In genomic region chr12:8890313-8891084, GRCh38 we compare ENCODE assay signal across 8 cellular contexts. TPM values are rescaled to one million over a fixed set of nuclear protein-coding genes. Genes with fewer than 3 reads are reported as not detected.
DNase-seq lines count a peak whose midpoint lies in the region; FAIRE-seq and TF ChIP-seq lines count a peak whose summit lies in the region.

No MANE protein-coding gene starts in this region.

- TF ChIP-seq POLR2A in GM12892 (IDR thresholded peaks at IDR 0.05; ENCODE audit: low read depth, low read length), result no peak

- no peaks in the 10 kb centered on the region for H3K36me3 ChIP-seq in endocrine pancreas (ENCODE audit: control insufficient read depth, insufficient read depth, low read length)

- H3K4me3 Mint-ChIP-seq in activated CD4-positive, alpha-beta memory T cell treated with anti-CD3 and anti-CD28 coated beads for 36 hours, result peak overlapping the region; percentile 83

- H3K9me3 Mint-ChIP-seq in activated CD4-positive, alpha-beta memory T cell treated with anti-CD3 and anti-CD28 coated beads for 36 hours, result no peaks in the 10 kb centered on the region

- FAIRE-seq in GM12892 (lab: Jason Lieb, UNC), result peak; percentile 91

- peaks cover 5% of the 10 kb centered on the region for H3K4me1 Mint-ChIP-seq in activated CD4-positive, alpha-beta memory T cell treated with anti-CD3 and anti-CD28 coated beads for 36 hours (ENCODE audit: low read depth)

- DNase-seq in AG08395 (ENCODE audit: low spot score) (peak; percentile 65), GM12892 (ENCODE audit: insufficient read length) (peak; percentile 37), NCI-H2029 treated with DMSO at 0.1 percent for 48 hours (lab: John Stamatoyannopoulos, UW) (peak; percentile 19), midbrain (lab: John Stamatoyannopoulos, UW) (peak; percentile 66), SKM-1 treated with dmso at 0.1 percent for 144 hours (lab: John Stamatoyannopoulos, UW; ENCODE audit: unreplicated experiment) (no peak)
- DNase-seq in activated CD4-positive, alpha-beta memory T cell treated with anti-CD3 and anti-CD28 coated beads for 36 hours, result peak; percentile 65
- peak; percentile 23 to 27 for DNase-seq in stimulated activated CD8-positive, alpha-beta memory T cell treated with anti-CD3 and anti-CD28 coated beads, Interleukin-7, amount 100 ng/mL, for 1 hour (ENCODE audit: low read depth in 2 of 2)

- intact Hi-C loops in activated CD4-positive, alpha-beta memory T cell treated with anti-CD3 and anti-CD28 coated beads for 36 hours (cut with micrococcal nuclease), result loop anchor here (1.0 to 10.0 kb wide), 4 partner anchors 157 to 346 kb away; partner anchors contain the start of gene CLEC4E

- no peaks in the 10 kb centered on the region for H3K9me3 ChIP-seq in endocrine pancreas (ENCODE audit: control insufficient read depth, low read length)

- CTCF ChIA-PET in activated CD4-positive, alpha-beta memory T cell treated with anti-CD3 and anti-CD28 coated beads for 36 hours (lab: Charles Lee), result interaction anchor here (0.7 to 4.3 kb wide), 60 partner anchors 8 to 389 kb away, joined by 3 to 43 read pairs (median 4); partner anchors contain the start of genes M6PR and RIMKLB

- no peak overlapping the region for H3K27ac Mint-ChIP-seq in activated CD4-positive, alpha-beta memory T cell treated with anti-CD3 and anti-CD28 coated beads for 36 hours

- H3K27me3 Mint-ChIP-seq in activated CD4-positive, alpha-beta memory T cell treated with anti-CD3 and anti-CD28 coated beads for 36 hours, result no peaks in the 10 kb centered on the region

- H3K27me3 ChIP-seq in endocrine pancreas (ENCODE audit: control insufficient read depth, insufficient read depth, low read length), result no peaks in the 10 kb centered on the region

- no peaks in the 10 kb centered on the region for H3K36me3 Mint-ChIP-seq in activated CD4-positive, alpha-beta memory T cell treated with anti-CD3 and anti-CD28 coated beads for 36 hours

- POLR2A ChIA-PET in activated CD4-positive, alpha-beta memory T cell treated with anti-CD3 and anti-CD28 coated beads for 36 hours (lab: Charles Lee), result no interaction called here

- no peaks in the 10 kb centered on the region for H3K4me1 ChIP-seq in endocrine pancreas (ENCODE audit: control insufficient read depth, insufficient read depth, low read length)

- peak overlapping the region; percentile 68 for H3K4me3 ChIP-seq in endocrine pancreas (ENCODE audit: control insufficient read depth, insufficient read depth, low read length)

- H3K9ac ChIP-seq in endocrine pancreas (ENCODE audit: control insufficient read depth, insufficient read depth, low read length), result no peak overlapping the region

RNA-seq across cellular contexts. Expression of gene PHC1, which starts 23.8 kb away (rescaled TPM):
- polyA plus RNA-seq in GM12892 (2012; ENCODE audit: missing spikeins), result 11.7 TPM
- total RNA-seq in activated CD4-positive, alpha-beta memory T cell treated with anti-CD3 and anti-CD28 coated beads for 36 hours, result 10 to 100 TPM; 21.6 to 24.0 TPM

RNA-seq across cellular contexts. Expression of gene M6PR, which starts 58.9 kb away (rescaled TPM):
- 123 TPM for polyA plus RNA-seq in GM12892 (2012; ENCODE audit: missing spikeins)
- 100 to 1,000 TPM; 150 to 164 TPM for total RNA-seq in activated CD4-positive, alpha-beta memory T cell treated with anti-CD3 and anti-CD28 coated beads for 36 hours
